Comparison of ENCODE assay signal across 9 cellular contexts in genomic region chr17:80751460-80752368, GRCh38.
A peak's percentile ranks its signal among the peaks of the same experiment; 100 is the strongest.
DNase-seq lines count a peak whose midpoint lies in the region; ATAC-seq and TF ChIP-seq lines count a peak whose summit lies in the region.
"Had no signal": no experiment of that assay in that cellular context is flagged by ENCODE, and none has a peak within 500 bp of the region (broad histone marks: within the 10 kb centered on the region; RNA-seq: fewer than 3 reads in every experiment).

No MANE protein-coding gene starts in this region.

- H3K9me3 Mint-ChIP-seq in activated naive CD4-positive, alpha-beta T cell treated with anti-CD3 and anti-CD28 coated beads, Interleukin-2, amount 50 U/mL, for 24 hours = no peaks in the 10 kb centered on the region
- H3K9me3 Mint-ChIP-seq in natural killer cell = no peaks in the 10 kb centered on the region

- H3K79me2 ChIP-seq in OCI-LY7 (ENCODE audit: insufficient read depth, low read depth, low read length) = no peaks in the 10 kb centered on the region

- H2AFZ ChIP-seq in OCI-LY7 (ENCODE audit: low read length) = no peak overlapping the region

- ATAC-seq in mucosa of descending colon (peak; percentile 20), natural killer cell (no peak)

- CTCF ChIA-PET in OCI-LY7 (lab: Charles Lee; ENCODE audit: unreplicated experiment) = no interaction called here

- H3K36me3 Mint-ChIP-seq in activated naive CD4-positive, alpha-beta T cell treated with anti-CD3 and anti-CD28 coated beads, Interleukin-2, amount 50 U/mL, for 24 hours = peaks cover 29% of the 10 kb centered on the region
- H3K36me3 Mint-ChIP-seq in natural killer cell = no peaks in the 10 kb centered on the region

- H3K36me3 ChIP-seq in mucosa of descending colon (ENCODE audit: low read depth) (no peaks in the 10 kb centered on the region), OCI-LY7 (ENCODE audit: insufficient read depth, low read length) (peaks cover 28% of the 10 kb centered on the region)

- H3K4me2 ChIP-seq in OCI-LY7 (ENCODE audit: low read length) = no peak overlapping the region

- H3K27me3 Mint-ChIP-seq in activated naive CD4-positive, alpha-beta T cell treated with anti-CD3 and anti-CD28 coated beads, Interleukin-2, amount 50 U/mL, for 24 hours = no peaks in the 10 kb centered on the region
- H3K27me3 Mint-ChIP-seq in natural killer cell (ENCODE audit: low read depth in 2 of 2) = no peaks in the 10 kb centered on the region

- H3K27ac Mint-ChIP-seq in activated naive CD4-positive, alpha-beta T cell treated with anti-CD3 and anti-CD28 coated beads, Interleukin-2, amount 50 U/mL, for 24 hours = peak overlapping the region; percentile 78
- no peak overlapping the region for H3K27ac Mint-ChIP-seq in natural killer cell

- POLR2A ChIA-PET in OCI-LY7 (lab: Charles Lee) = interaction anchor here (0.5 kb wide), 1 partner anchor 211 kb away, joined by 6 read pairs; no protein-coding TSS in a partner anchor

- H3K4me1 Mint-ChIP-seq in activated naive CD4-positive, alpha-beta T cell treated with anti-CD3 and anti-CD28 coated beads, Interleukin-2, amount 50 U/mL, for 24 hours = peaks cover 65% of the 10 kb centered on the region
- H3K4me1 Mint-ChIP-seq in natural killer cell = peaks cover 0 to 11% of the 10 kb centered on the region in 2 donors

- TF ChIP-seq CTCF in choroid plexus epithelial cell (conservative IDR thresholded peaks at IDR 0.05; ENCODE audit: low read depth, low read length) (peak; percentile 12), mucosa of descending colon (IDR thresholded peaks at IDR 0.05) (no peak), OCI-LY7 (conservative IDR thresholded peaks at IDR 0.05; ENCODE audit: low read length) (no peak), natural killer cell (IDR thresholded peaks at IDR 0.05) (no peak)

- H3K9me2 ChIP-seq in OCI-LY7 (ENCODE audit: insufficient read depth, low read length) = no peaks in the 10 kb centered on the region

- intact Hi-C loops in mucosa of descending colon (cut with DNase I, micrococcal nuclease) (no loop called here), OCI-LY7 (cut with micrococcal nuclease; ENCODE audit: unreplicated experiment) (no loop called here), natural killer cell (cut with micrococcal nuclease) (no loop called here)

- H3K4me3 ChIP-seq in choroid plexus epithelial cell (ENCODE audit: low read depth, low read length) = no peak overlapping the region
- no peak overlapping the region for H3K4me3 ChIP-seq in mucosa of descending colon
- H3K4me3 ChIP-seq in OCI-LY7 (ENCODE audit: low read depth, low read length, poor library complexity, severe bottlenecking) = no peak overlapping the region
- H3K4me3 ChIP-seq: lung had no signal

- H3K4me3 Mint-ChIP-seq in activated naive CD4-positive, alpha-beta T cell treated with anti-CD3 and anti-CD28 coated beads, Interleukin-2, amount 50 U/mL, for 24 hours = peak overlapping the region; percentile 61
- H3K4me3 Mint-ChIP-seq in natural killer cell = no peak overlapping the region

- no TSS peak for BruUV-seq in OCI-LY7 (replicated peaks; lab: Mats Ljungman, UMichigan)

- DNase-seq in activated naive CD4-positive, alpha-beta T cell (lab: John Stamatoyannopoulos, UW) = no peak
- peak; percentile 77 for DNase-seq in choroid plexus epithelial cell (ENCODE audit: low read depth)
- DNase-seq in mucosa of descending colon = peak in 1 of 3 donors; percentile 26
- no peak for DNase-seq in OCI-LY7 (ENCODE audit: low spot score)
- DNase-seq in effector CD4-positive, alpha-beta T cell = no peak
- DNase-seq in stimulated activated CD4-positive, alpha-beta T cell treated with anti-CD3 and anti-CD28 coated beads, Interleukin-4, amount 100 ng/mL, for 4 hours = no peak
- DNase-seq in natural killer cell = no peak

- H3K9me3 ChIP-seq in mucosa of descending colon (no peaks in the 10 kb centered on the region), OCI-LY7 (ENCODE audit: low read length) (no peaks in the 10 kb centered on the region)

- no peak overlapping the region for H3K27ac ChIP-seq in OCI-LY7 (ENCODE audit: low read depth, low read length, poor library complexity, severe bottlenecking)

- no peaks in the 10 kb centered on the region for H3K4me1 ChIP-seq in mucosa of descending colon (ENCODE audit: low read depth)
- peaks cover 3% of the 10 kb centered on the region for H3K4me1 ChIP-seq in OCI-LY7 (ENCODE audit: insufficient read depth, low read length, poor library complexity, severe bottlenecking)

- no peaks in the 10 kb centered on the region for H4K20me1 ChIP-seq in OCI-LY7 (ENCODE audit: insufficient read depth, low read length)
